Comparison of ENCODE assay signal across 25 cellular contexts in the genomic region with DNA sequence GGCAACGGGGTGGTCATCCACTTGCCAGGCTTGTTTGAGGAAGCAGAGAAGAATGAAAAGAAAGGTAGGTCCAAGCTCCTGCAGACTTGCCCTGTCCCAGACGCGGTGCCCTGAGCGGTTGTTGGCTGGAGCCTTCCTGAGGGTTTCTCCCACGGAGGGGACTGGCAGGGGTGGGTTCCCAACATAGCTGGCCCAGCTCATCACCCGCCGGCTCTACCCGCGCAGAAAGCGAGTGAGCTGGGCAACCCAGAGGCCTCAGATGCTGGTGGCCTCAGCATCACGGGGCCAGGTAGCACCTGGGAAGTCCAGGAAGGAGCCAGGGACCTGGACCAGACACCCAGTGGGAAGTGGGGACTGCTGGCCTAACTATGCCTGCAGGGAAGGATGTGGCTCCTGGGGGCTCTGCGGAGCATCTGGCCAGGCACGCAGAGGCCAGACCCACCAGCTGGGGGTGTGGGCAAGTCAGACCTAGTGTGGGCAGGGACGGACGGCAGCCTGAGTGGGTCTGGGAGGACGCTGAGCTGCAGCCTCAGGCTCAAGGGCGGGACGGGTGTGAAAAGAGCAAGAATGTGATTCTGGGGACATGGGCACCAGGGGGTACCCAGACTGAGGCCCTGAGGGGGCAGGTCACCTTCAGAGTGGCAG.
"Had no signal": no experiment of that assay in that cellular context is flagged by ENCODE, and none has a peak within 500 bp of the region (broad histone marks: within the 10 kb centered on the region; RNA-seq: fewer than 3 reads in every experiment).

No MANE protein-coding gene starts in this region.

- H3K4me1 Mint-ChIP-seq: activated CD4-positive, alpha-beta T cell treated with anti-CD3 and anti-CD28 coated beads, Interleukin-2, amount 10 ng/mL, durations not matched to agents 7 days and 5 days had no signal

- H3K9me3 ChIP-seq: adrenal gland, Peyer's patch had no signal

- H3K9ac ChIP-seq: KMS-11 had no signal

- H3K27ac Mint-ChIP-seq: activated CD4-positive, alpha-beta T cell treated with anti-CD3 and anti-CD28 coated beads, Interleukin-2, amount 10 ng/mL, durations not matched to agents 7 days and 5 days; activated CD8-positive, alpha-beta T cell treated with anti-CD3 and anti-CD28 coated beads, Interleukin-2, amount 10 ng/mL, durations not matched to agents 7 days and 5 days; activated naive CD4-positive, alpha-beta T cell treated with anti-CD3 and anti-CD28 coated beads for 36 hours; activated naive CD4-positive, alpha-beta T cell treated with anti-CD3 and anti-CD28 coated beads, Interleukin-2, amount 50 U/mL, for 72 hours; activated T-cell treated with anti-CD3 and anti-CD28 coated beads, Interleukin-2, amount 50 U/mL, for 24 hours; activated T-helper 2 cell treated with anti-CD3 and anti-CD28 coated beads, Interferon-gamma antibody, Interleukin-2, Interleukin-4, amounts not matched to agents 10 μg/mL and 5 μg/mL and 100 μg/mL, durations not matched to agents 14 hours and 24 hours and 36 hours; brain had no signal

- DNase-seq: activated CD4-positive, alpha-beta T cell treated with anti-CD3 and anti-CD28 coated beads, Interleukin-2, amount 10 ng/mL, durations not matched to agents 7 days and 5 days; activated CD4-positive, alpha-beta T cell treated with anti-CD3 and anti-CD28 coated beads, Interleukin-2, amount 50 U/mL, for 48 hours; activated CD8-positive, alpha-beta T cell treated with anti-CD3 and anti-CD28 coated beads, Interleukin-2, amount 10 ng/mL, durations not matched to agents 7 days and 5 days; activated gamma-delta T cell treated with Interleukin-2 at 50 U/mL for 16 hours; activated naive CD4-positive, alpha-beta T cell treated with anti-CD3 and anti-CD28 coated beads for 36 hours; activated T-cell treated with anti-CD3 and anti-CD28 coated beads, Interleukin-2, amount 50 U/mL, for 24 hours; adrenal gland; MM.1S; MV-4-11; NCI-H1092; NCI-H1436 treated with DMSO at 0.1 percent for 48 hours; NCI-H1694 treated with DMSO at 0.1 percent for 48 hours; NCI-H2029; NCI-H345; NCI-H524 treated with DMSO at 0.1 percent for 48 hours; NK-92 treated with Interleukin-12 subunit alpha and Interleukin-12 subunit beta, amount 100 ng/mL, for 24 hours; PC-3; Peyer's patch; RPMI8226; SIG-M5 had no signal

- ATAC-seq: activated CD8-positive, alpha-beta T cell treated with anti-CD3 and anti-CD28 coated beads, Interleukin-2, amount 10 ng/mL, durations not matched to agents 7 days and 5 days; activated naive CD4-positive, alpha-beta T cell treated with anti-CD3 and anti-CD28 coated beads, Interleukin-2, amount 50 U/mL, for 72 hours; PC-3; Right ventricle myocardium inferior had no signal

- H3K27me3 ChIP-seq: adrenal gland, Peyer's patch had no signal

- H3K4me2 ChIP-seq: KMS-11 had no signal

- H3K9me3 Mint-ChIP-seq: activated CD4-positive, alpha-beta T cell treated with anti-CD3 and anti-CD28 coated beads, Interleukin-2, amount 10 ng/mL, durations not matched to agents 7 days and 5 days; activated naive CD4-positive, alpha-beta T cell treated with anti-CD3 and anti-CD28 coated beads for 36 hours; activated naive CD4-positive, alpha-beta T cell treated with anti-CD3 and anti-CD28 coated beads, Interleukin-2, amount 50 U/mL, for 72 hours; activated T-cell treated with anti-CD3 and anti-CD28 coated beads, Interleukin-2, amount 50 U/mL, for 24 hours; activated T-helper 2 cell treated with anti-CD3 and anti-CD28 coated beads, Interferon-gamma antibody, Interleukin-2, Interleukin-4, amounts not matched to agents 10 μg/mL and 5 μg/mL and 100 μg/mL, durations not matched to agents 14 hours and 24 hours and 36 hours had no signal

- H3K27ac ChIP-seq: adrenal gland, KMS-11, Peyer's patch had no signal

- H3K4me3 Mint-ChIP-seq: activated CD4-positive, alpha-beta T cell treated with anti-CD3 and anti-CD28 coated beads, Interleukin-2, amount 10 ng/mL, durations not matched to agents 7 days and 5 days; activated CD8-positive, alpha-beta T cell treated with anti-CD3 and anti-CD28 coated beads, Interleukin-2, amount 10 ng/mL, durations not matched to agents 7 days and 5 days; activated naive CD4-positive, alpha-beta T cell treated with anti-CD3 and anti-CD28 coated beads for 36 hours; activated T-cell treated with anti-CD3 and anti-CD28 coated beads, Interleukin-2, amount 50 U/mL, for 24 hours; brain had no signal

- H3K36me3 ChIP-seq: adrenal gland had no signal

- H3K27me3 Mint-ChIP-seq: activated CD4-positive, alpha-beta T cell treated with anti-CD3 and anti-CD28 coated beads, Interleukin-2, amount 10 ng/mL, durations not matched to agents 7 days and 5 days; activated T-cell treated with anti-CD3 and anti-CD28 coated beads, Interleukin-2, amount 50 U/mL, for 24 hours; brain had no signal

- H3K4me3 ChIP-seq: adrenal gland, Peyer's patch had no signal

- H3K36me3 Mint-ChIP-seq: activated naive CD4-positive, alpha-beta T cell treated with anti-CD3 and anti-CD28 coated beads, Interleukin-2, amount 50 U/mL, for 72 hours; brain had no signal
